In genomic region chr5:139104577-139105271, GRCh38 we compare ENCODE assay signal across 9 cellular contexts.
A peak's percentile ranks its signal among the peaks of the same experiment; 100 is the strongest.
DNase-seq lines count a peak whose midpoint lies in the region; ATAC-seq and TF ChIP-seq lines count a peak whose summit lies in the region.
"Had no signal": no experiment of that assay in that cellular context is flagged by ENCODE, and none has a peak within 500 bp of the region (broad histone marks: within the 10 kb centered on the region; RNA-seq: fewer than 3 reads in every experiment).

No MANE protein-coding gene starts in this region.

- no peaks in the 10 kb centered on the region for H3K9me3 ChIP-seq in mesenchymal stem cell (ENCODE audit: control insufficient read depth, low read length)
- no peaks in the 10 kb centered on the region for H3K9me3 ChIP-seq in tibial nerve
- H3K9me3 ChIP-seq: neutrophil had no signal

- H3K4ac ChIP-seq in mesenchymal stem cell (ENCODE audit: low read depth in 1 of 2, low read length in 2 of 2) = no peak overlapping the region

- H3K4me2 ChIP-seq in mesenchymal stem cell (ENCODE audit: low read length, poor library complexity, severe bottlenecking) = no peak overlapping the region

- no peak overlapping the region for H4K8ac ChIP-seq in mesenchymal stem cell (ENCODE audit: low read length)

- no peak overlapping the region for H2BK5ac ChIP-seq in mesenchymal stem cell (ENCODE audit: low read depth, low read length, poor library complexity, severe bottlenecking)

- no peak for TF ChIP-seq CTCF in tibial nerve (IDR thresholded peaks at IDR 0.05)
- no peak for TF ChIP-seq CTCF in progenitor cell of endocrine pancreas (IDR thresholded peaks at IDR 0.05; ENCODE audit: unreplicated experiment)

- peaks cover 34% of the 10 kb centered on the region for H3K4me1 Mint-ChIP-seq in progenitor cell of endocrine pancreas (ENCODE audit: low read depth)

- peak overlapping the region in 1 of 2 experiments; percentile 61 for H3K4me3 ChIP-seq in mesenchymal stem cell (ENCODE audit: insufficient read depth in 1 of 2, low read depth in 1 of 2, low read length in 2 of 2)
- H3K4me3 ChIP-seq in tibial nerve = no peak overlapping the region

- peak; percentile 89 for DNase-seq in NCI-H2029 treated with DMSO at 0.1 percent for 48 hours (lab: John Stamatoyannopoulos, UW)
- DNase-seq in mesenchymal stem cell = no peak
- DNase-seq in tibial nerve (ENCODE audit: low spot score in 2 of 2) = peak; percentile 41 to 63
- no peak for DNase-seq in T-helper 9 cell
- DNase-seq in progenitor cell of endocrine pancreas (ENCODE audit: low spot score, unreplicated experiment) = no peak

- H2BK15ac ChIP-seq in mesenchymal stem cell (ENCODE audit: low read depth, poor library complexity, severe bottlenecking) = no peak overlapping the region

- no peak overlapping the region for H3K27ac Mint-ChIP-seq in progenitor cell of endocrine pancreas

- H2BK120ac ChIP-seq in mesenchymal stem cell (ENCODE audit: low read depth, low read length) = no peak overlapping the region

- 95% methylated on average over 6 of the region's 10 CpGs for WGBS in mesenchymal stem cell
- 35 to 37% methylated on average over 10 of the region's 10 CpGs for WGBS in tibial nerve, 2 donors

- H3K4me3 Mint-ChIP-seq in progenitor cell of endocrine pancreas (ENCODE audit: low read depth) = no peak overlapping the region

- H3K4me1 ChIP-seq in mesenchymal stem cell (ENCODE audit: control insufficient read depth, insufficient read depth, low read depth, low read length) (peaks cover 10% of the 10 kb centered on the region), tibial nerve (peaks cover 0 to 45% (median 22%) of the 10 kb centered on the region in 4 donors)

- H2AFZ ChIP-seq in mesenchymal stem cell (ENCODE audit: low read depth, low read length) = no peak overlapping the region

- H3K27me3 ChIP-seq in mesenchymal stem cell (ENCODE audit: control insufficient read depth in 1 of 2, insufficient read depth in 1 of 2, low read length in 2 of 2) (no peaks in the 10 kb centered on the region), tibial nerve (no peaks in the 10 kb centered on the region)
- H3K27me3 ChIP-seq: neutrophil had no signal

- H3K9me3 Mint-ChIP-seq in progenitor cell of endocrine pancreas (ENCODE audit: low read depth) = no peaks in the 10 kb centered on the region

- H3K36me3 ChIP-seq in mesenchymal stem cell (ENCODE audit: control insufficient read depth in 1 of 2, insufficient read depth in 2 of 2, low read depth in 1 of 2, low read length in 2 of 2) (peaks cover 0 to 6% of the 10 kb centered on the region in 2 experiments), tibial nerve (no peaks in the 10 kb centered on the region)
- H3K36me3 ChIP-seq: neutrophil had no signal

- no peak for TF ChIP-seq POLR2A in tibial nerve (IDR thresholded peaks at IDR 0.05)

- H3K9ac ChIP-seq in mesenchymal stem cell (ENCODE audit: low read length) = peak overlapping the region; percentile 67

- H3K27me3 Mint-ChIP-seq in progenitor cell of endocrine pancreas = no peaks in the 10 kb centered on the region

- H2AK5ac ChIP-seq in mesenchymal stem cell (ENCODE audit: low read length, severe bottlenecking) = no peak overlapping the region

- H3K23ac ChIP-seq in mesenchymal stem cell (ENCODE audit: low read length in 2 of 2) = no peak overlapping the region

- no peak overlapping the region for H3K14ac ChIP-seq in mesenchymal stem cell (ENCODE audit: low read length in 2 of 2)

- H2BK12ac ChIP-seq in mesenchymal stem cell (ENCODE audit: low read length in 2 of 2) = no peak overlapping the region

- no peaks in the 10 kb centered on the region for H3K36me3 Mint-ChIP-seq in progenitor cell of endocrine pancreas (ENCODE audit: insufficient read depth)

- H3K27ac ChIP-seq in cingulate gyrus (ENCODE audit: low read depth, low read length) (peak overlapping the region; percentile 84), mesenchymal stem cell (ENCODE audit: low read length, poor library complexity, severe bottlenecking) (no peak overlapping the region), tibial nerve (peak overlapping the region in 3 of 4 donors; percentile 52 to 87 (median 77))
- H3K27ac ChIP-seq: neutrophil had no signal

- H3K79me1 ChIP-seq in mesenchymal stem cell (replicated peaks; ENCODE audit: low read length, poor library complexity, severe bottlenecking) = peaks cover 17% of the 10 kb centered on the region

- H3K18ac ChIP-seq in mesenchymal stem cell (ENCODE audit: low read depth in 1 of 2, low read length in 2 of 2) = no peak overlapping the region

- TF ChIP-seq EP300 in tibial nerve (IDR thresholded peaks at IDR 0.05) = peak in 1 of 2 donors; percentile 43

- H4K91ac ChIP-seq in mesenchymal stem cell (ENCODE audit: low read length) = no peak overlapping the region

- ATAC-seq in GM18511 (IDR thresholded peaks at IDR 0.05; ENCODE audit: unreplicated experiment) (no peak), GM21825 (IDR thresholded peaks at IDR 0.05; ENCODE audit: unreplicated experiment) (no peak)

Comparison
In these comparisons a context has a peak if more than half of its experiments do, and no peak if none do; other contexts are left out.
1. DNase-seq: peak in NCI-H2029 treated with DMSO at 0.1 percent for 48 hours (single experiment) and tibial nerve (2 of 2); none in mesenchymal stem cell (single experiment), T-helper 9 cell (single experiment) and progenitor cell of endocrine pancreas (single experiment).